In genomic region chr19:15265214-15265613, GRCh38 we compare ENCODE assay signal across 14 cellular contexts. TPM values are rescaled to one million over a fixed set of nuclear protein-coding genes. Genes with fewer than 3 reads are reported as not detected.
DNase-seq lines count a peak whose midpoint lies in the region; ATAC-seq, FAIRE-seq and TF ChIP-seq lines count a peak whose summit lies in the region.
"Had no signal": no experiment of that assay in that cellular context is flagged by ENCODE, and none has a peak within 500 bp of the region (broad histone marks: within the 10 kb centered on the region; RNA-seq: fewer than 3 reads in every experiment).

No MANE protein-coding gene starts in this region.

- H3K27ac ChIP-seq in astrocyte (ENCODE audit: low read depth, low read length) (peak overlapping the region; percentile 48), lung (ENCODE audit: low read depth in 1 of 2, low read length in 1 of 2) (peak overlapping the region; percentile 55 to 86), subcutaneous abdominal adipose tissue (ENCODE audit: low read depth, low read length) (peak overlapping the region; percentile 87)

- H3K79me2 ChIP-seq in astrocyte (ENCODE audit: insufficient read depth, low read length) = peaks cover 89% of the 10 kb centered on the region

- H3K4me1 Mint-ChIP-seq in IgD-negative memory B cell (peaks cover 9 to 14% (median 13%) of the 10 kb centered on the region in 3 donors), astrocyte (ENCODE audit: low read depth, unreplicated experiment) (peaks cover 4% of the 10 kb centered on the region)

- no peaks in the 10 kb centered on the region for H3K9me3 Mint-ChIP-seq in IgD-negative memory B cell
- H3K9me3 Mint-ChIP-seq in astrocyte (ENCODE audit: unreplicated experiment) = no peaks in the 10 kb centered on the region
- H3K9me3 Mint-ChIP-seq: CD8-positive, alpha-beta T cell; neural crest cell had no signal

- peak overlapping the region; percentile 48 for H3K4me2 ChIP-seq in astrocyte (ENCODE audit: low read length)

- no peaks in the 10 kb centered on the region for H3K27me3 ChIP-seq in astrocyte (ENCODE audit: insufficient read depth, low read length)
- H3K27me3 ChIP-seq in lung (ENCODE audit: control insufficient read depth, insufficient read depth) = no peaks in the 10 kb centered on the region
- H3K27me3 ChIP-seq in subcutaneous abdominal adipose tissue (ENCODE audit: control insufficient read depth in 5 of 5, insufficient read depth in 4 of 5, low read length in 5 of 5) = no peaks in the 10 kb centered on the region

- no peak for FAIRE-seq in astrocyte (lab: Jason Lieb, UNC)
- FAIRE-seq: islet of Langerhans had no signal

- H3K27ac Mint-ChIP-seq in IgD-negative memory B cell (peak overlapping the region in 2 of 3 donors; percentile 62 to 71), astrocyte (ENCODE audit: unreplicated experiment) (no peak overlapping the region)
- H3K27ac Mint-ChIP-seq: CD8-positive, alpha-beta T cell had no signal

- H3K36me3 Mint-ChIP-seq in IgD-negative memory B cell (no peaks in the 10 kb centered on the region), astrocyte (ENCODE audit: low read depth, unreplicated experiment) (peaks cover 19% of the 10 kb centered on the region)

- H3K9ac ChIP-seq in astrocyte (ENCODE audit: low read length) = peak overlapping the region; percentile 47
- H3K9ac ChIP-seq in subcutaneous abdominal adipose tissue (ENCODE audit: low read length in 5 of 5) = peak overlapping the region; percentile 34 to 75 (median 53)

- TF ChIP-seq CTCF in astrocyte (IDR thresholded peaks at IDR 0.05; ENCODE audit: insufficient read depth, low read depth, low read length) = no peak
- no peak for TF ChIP-seq CTCF in lung (IDR thresholded peaks at IDR 0.05; ENCODE audit: control extremely low read depth, extremely low read depth)

- H3K27me3 Mint-ChIP-seq in IgD-negative memory B cell (no peaks in the 10 kb centered on the region), astrocyte (ENCODE audit: low read depth, unreplicated experiment) (no peaks in the 10 kb centered on the region)

- peaks cover 35% of the 10 kb centered on the region for H3K36me3 ChIP-seq in astrocyte (ENCODE audit: insufficient read depth, low read length)
- H3K36me3 ChIP-seq in lung (ENCODE audit: control insufficient read depth in 2 of 2, insufficient read depth in 2 of 2, low read length in 2 of 2) = peaks cover 16 to 61% of the 10 kb centered on the region in 2 donors
- H3K36me3 ChIP-seq in subcutaneous abdominal adipose tissue (ENCODE audit: control insufficient read depth in 5 of 5, insufficient read depth in 5 of 5, low read length in 5 of 5) = peaks cover 0 to 88% (median 75%) of the 10 kb centered on the region in 5 donors

- H3K9me3 ChIP-seq in astrocyte (ENCODE audit: insufficient read depth, low read depth, low read length) = no peaks in the 10 kb centered on the region
- H3K9me3 ChIP-seq in lung (ENCODE audit: control insufficient read depth in 2 of 2, insufficient read depth in 1 of 2, low read length in 1 of 2) = no peaks in the 10 kb centered on the region
- no peaks in the 10 kb centered on the region for H3K9me3 ChIP-seq in subcutaneous abdominal adipose tissue (ENCODE audit: control insufficient read depth in 5 of 5, low read length in 5 of 5)

- no peak overlapping the region for H2AFZ ChIP-seq in astrocyte (ENCODE audit: low read depth, low read length)

- peaks cover 93% of the 10 kb centered on the region for H4K20me1 ChIP-seq in astrocyte (ENCODE audit: insufficient read depth, low read length)

- WGBS in lung, 2 donors = 86 to 91% methylated on average over 15 to 16 of the region's 16 CpGs

- ATAC-seq in lung (ENCODE audit: insufficient read depth, low FRiP score) (no peak), HG03571 (IDR thresholded peaks at IDR 0.05; ENCODE audit: unreplicated experiment) (no peak), HG03342 (IDR thresholded peaks at IDR 0.05; ENCODE audit: unreplicated experiment) (no peak)
- ATAC-seq: CD8-positive, alpha-beta T cell had no signal

- H3K4me3 Mint-ChIP-seq in IgD-negative memory B cell (no peak overlapping the region), astrocyte (ENCODE audit: unreplicated experiment) (no peak overlapping the region)
- H3K4me3 Mint-ChIP-seq: CD8-positive, alpha-beta T cell; neural crest cell had no signal

- H3K4me3 ChIP-seq in astrocyte (ENCODE audit: insufficient read depth, low read depth, low read length) = no peak overlapping the region
- no peak overlapping the region for H3K4me3 ChIP-seq in lung
- H3K4me3 ChIP-seq in subcutaneous abdominal adipose tissue (ENCODE audit: low read depth in 1 of 5, low read length in 5 of 5) = no peak overlapping the region

- H3K4me1 ChIP-seq in astrocyte (ENCODE audit: insufficient read depth, low read length) (peaks cover 14% of the 10 kb centered on the region), lung (ENCODE audit: control insufficient read depth in 2 of 2, insufficient read depth in 2 of 2, low read length in 2 of 2) (peaks cover 12 to 25% of the 10 kb centered on the region in 2 donors), subcutaneous abdominal adipose tissue (ENCODE audit: control insufficient read depth in 5 of 5, insufficient read depth in 5 of 5, low read length in 5 of 5) (peaks cover 11 to 27% (median 26%) of the 10 kb centered on the region in 5 donors)

- DNase-seq in astrocyte (ENCODE audit: low read depth) (no peak), lung (ENCODE audit: low spot score) (no peak), GM03348 (ENCODE audit: low spot score) (no peak)
- DNase-seq: CD8-positive, alpha-beta T cell; NCI-H1417 treated with DMSO at 0.1 percent for 48 hours; NCI-H526; stimulated activated CD4-positive, alpha-beta T cell treated with anti-CD3 and anti-CD28 coated beads, Interleukin-1b, Interleukin-23, amount 100 ng/mL, for 48 hours had no signal

RNA-seq across cellular contexts. Expression of gene EPHX3, which starts 33.0 kb away (rescaled TPM):
- not detected for polyA plus RNA-seq in IgD-negative memory B cell
- 0.54 and 0.87 TPM in 2 replicates for total RNA-seq in astrocyte
- total RNA-seq in lung = 1 to 10 TPM; 1.7 to 2.7 TPM
- polyA plus RNA-seq in lung = 1 to 10 TPM; 1.1 to 3.0 TPM
- total RNA-seq: G401 had no signal
